1 cellular context compared by ENCODE assay signal in the genomic region with DNA sequence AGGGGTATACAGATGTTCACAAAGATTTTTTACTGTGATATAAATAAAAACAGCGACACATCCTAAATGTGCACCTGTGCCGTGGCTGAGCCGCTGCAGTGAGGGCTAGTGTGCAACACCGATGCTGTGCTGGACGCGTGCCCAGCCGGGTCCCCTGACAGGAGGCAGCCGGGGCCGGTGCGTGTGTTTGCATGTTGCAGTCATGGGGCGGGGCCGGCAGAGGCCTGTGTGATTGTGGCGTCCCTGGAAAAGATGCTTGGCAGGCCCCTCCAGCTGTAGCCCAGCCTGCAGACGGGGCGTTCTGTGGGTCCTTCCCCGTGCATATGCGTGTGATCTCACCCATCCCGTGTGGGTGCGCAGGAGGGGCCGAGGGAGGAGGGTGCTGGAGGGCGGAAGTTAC.
TF ChIP-seq lines count a peak whose summit lies in the region.

No MANE protein-coding gene starts in this region.

TF ChIP-seq in SK-N-SH treated with all-trans-retinoic acid at 6 μM for 48 hours, 23 proteins besides CTCF, POLR2A, EP300 and RAD21 (continued from another document):
- TF ChIP-seq CREB5 (CRISPR knock-in tag; IDR thresholded peaks at IDR 0.05; ENCODE audit: low read depth) (no peak), POU6F1 (CRISPR knock-in tag; IDR thresholded peaks at IDR 0.05; ENCODE audit: borderline replicate concordance, low read depth) (no peak)
